1 cellular context compared by ENCODE assay signal in the genomic region with DNA sequence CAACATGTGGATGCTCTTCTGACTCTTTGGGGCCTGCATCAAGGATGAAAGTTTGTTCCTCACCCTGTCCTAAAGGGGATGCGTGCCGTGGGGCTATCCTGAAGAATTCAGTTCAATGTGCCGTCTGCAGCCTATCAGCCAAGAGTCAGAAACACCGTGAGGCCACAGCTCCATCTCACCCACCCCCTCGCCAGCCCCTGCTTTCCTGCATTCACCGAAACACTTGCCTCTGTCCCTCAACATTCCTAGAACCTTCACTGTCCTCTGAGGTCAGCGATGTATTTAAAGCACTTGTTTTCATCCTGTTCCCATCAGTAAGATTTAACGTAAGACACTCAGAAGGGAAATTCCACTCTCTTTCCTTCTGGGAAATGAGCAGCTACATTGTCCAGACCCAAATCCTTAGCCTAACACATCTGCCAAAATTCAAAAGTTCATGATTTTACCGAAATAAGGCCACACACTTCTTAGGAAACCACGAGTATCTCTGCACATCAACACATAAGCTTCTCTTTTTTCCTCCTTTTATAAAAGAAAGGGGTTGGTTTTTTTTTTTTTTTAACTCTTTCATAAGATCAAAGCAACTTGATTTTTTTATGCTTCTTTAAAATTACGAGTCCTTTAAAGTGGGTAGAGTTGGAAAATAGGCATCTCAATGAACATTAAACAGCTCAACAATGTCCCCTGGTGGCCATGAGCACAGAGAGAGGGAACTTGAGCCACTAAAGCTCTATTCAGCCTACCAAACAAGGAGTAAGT.
TF ChIP-seq lines count a peak whose summit lies in the region.

No MANE protein-coding gene starts in this region.

TF ChIP-seq in GM12878, 131 proteins besides CTCF, POLR2A, EP300 and RAD21 (continued from another document):
- TF ChIP-seq CEBPZ (IDR thresholded peaks at IDR 0.05; ENCODE audit: low read depth, low read length) (no peak), KDM1A (IDR thresholded peaks at IDR 0.05; ENCODE audit: borderline replicate concordance) (no peak), CHD4 (IDR thresholded peaks at IDR 0.05) (no peak), NBN (IDR thresholded peaks at IDR 0.05) (peak; percentile 57; the same call in 1 of the 2 replicates), BHLHE40 (IDR thresholded peaks at IDR 0.05; ENCODE audit: borderline replicate concordance in 1 of 2, low read depth in 2 of 2, low read length in 1 of 2) (no peak), STAT1 (conservative IDR thresholded peaks at IDR 0.05) (no peak), PBX3 (IDR thresholded peaks at IDR 0.05; ENCODE audit: insufficient replicate concordance, low read depth, low read length) (no peak), SREBF2 (IDR thresholded peaks at IDR 0.05; ENCODE audit: low read length) (no peak), ZNF274 (IDR thresholded peaks at IDR 0.05; ENCODE audit: insufficient read depth, insufficient read length) (no peak), SIN3A (IDR thresholded peaks at IDR 0.05; ENCODE audit: low read depth, low read length) (no peak), ETV6 (conservative IDR thresholded peaks at IDR 0.05 in 1 of 2, IDR thresholded peaks at IDR 0.05 in 1 of 2; ENCODE audit: borderline replicate concordance in 1 of 2, low read depth in 1 of 2) (no peak), TAF1 (IDR thresholded peaks at IDR 0.05; ENCODE audit: borderline replicate concordance, low read depth, low read length) (no peak), MTA3 (IDR thresholded peaks at IDR 0.05; ENCODE audit: borderline replicate concordance, low read length) (no peak)
- TF ChIP-seq, protein P1, sequence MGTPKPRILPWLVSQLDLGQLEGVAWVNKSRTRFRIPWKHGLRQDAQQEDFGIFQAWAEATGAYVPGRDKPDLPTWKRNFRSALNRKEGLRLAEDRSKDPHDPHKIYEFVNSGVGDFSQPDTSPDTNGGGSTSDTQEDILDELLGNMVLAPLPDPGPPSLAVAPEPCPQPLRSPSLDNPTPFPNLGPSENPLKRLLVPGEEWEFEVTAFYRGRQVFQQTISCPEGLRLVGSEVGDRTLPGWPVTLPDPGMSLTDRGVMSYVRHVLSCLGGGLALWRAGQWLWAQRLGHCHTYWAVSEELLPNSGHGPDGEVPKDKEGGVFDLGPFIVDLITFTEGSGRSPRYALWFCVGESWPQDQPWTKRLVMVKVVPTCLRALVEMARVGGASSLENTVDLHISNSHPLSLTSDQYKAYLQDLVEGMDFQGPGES (IDR thresholded peaks at IDR 0.05), result no peak
- TF ChIP-seq, protein P2, sequence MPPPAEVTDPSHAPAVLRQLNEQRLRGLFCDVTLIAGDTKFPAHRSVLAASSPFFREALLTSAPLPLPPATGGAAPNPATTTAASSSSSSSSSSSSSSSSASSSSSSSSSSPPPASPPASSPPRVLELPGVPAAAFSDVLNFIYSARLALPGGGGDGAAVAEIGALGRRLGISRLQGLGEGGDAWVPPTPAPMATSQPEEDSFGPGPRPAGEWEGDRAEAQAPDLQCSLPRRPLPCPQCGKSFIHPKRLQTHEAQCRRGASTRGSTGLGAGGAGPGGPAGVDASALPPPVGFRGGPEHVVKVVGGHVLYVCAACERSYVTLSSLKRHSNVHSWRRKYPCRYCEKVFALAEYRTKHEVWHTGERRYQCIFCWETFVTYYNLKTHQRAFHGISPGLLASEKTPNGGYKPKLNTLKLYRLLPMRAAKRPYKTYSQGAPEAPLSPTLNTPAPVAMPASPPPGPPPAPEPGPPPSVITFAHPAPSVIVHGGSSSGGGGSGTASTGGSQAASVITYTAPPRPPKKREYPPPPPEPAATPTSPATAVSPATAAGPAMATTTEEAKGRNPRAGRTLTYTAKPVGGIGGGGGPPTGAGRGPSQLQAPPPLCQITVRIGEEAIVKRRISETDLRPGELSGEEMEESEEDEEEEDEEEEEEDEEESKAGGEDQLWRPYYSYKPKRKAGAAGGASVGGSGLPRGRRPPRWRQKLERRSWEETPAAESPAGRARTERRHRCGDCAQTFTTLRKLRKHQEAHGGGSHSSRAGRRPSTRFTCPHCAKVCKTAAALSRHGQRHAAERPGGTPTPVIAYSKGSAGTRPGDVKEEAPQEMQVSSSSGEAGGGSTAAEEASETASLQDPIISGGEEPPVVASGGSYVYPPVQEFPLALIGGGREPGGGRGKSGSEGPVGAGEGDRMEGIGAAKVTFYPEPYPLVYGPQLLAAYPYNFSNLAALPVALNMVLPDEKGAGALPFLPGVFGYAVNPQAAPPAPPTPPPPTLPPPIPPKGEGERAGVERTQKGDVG (CRISPR knock-in tag; IDR thresholded peaks at IDR 0.05), result no peak
